Comparison of ENCODE assay signal across 19 cellular contexts in genomic region chr1:30008372-30008997, GRCh38.
"Had no signal": no experiment of that assay in that cellular context is flagged by ENCODE, and none has a peak within 500 bp of the region (broad histone marks: within the 10 kb centered on the region; RNA-seq: fewer than 3 reads in every experiment).

No MANE protein-coding gene starts in this region.

- H3K27ac Mint-ChIP-seq: activated CD4-positive, alpha-beta memory T cell treated with anti-CD3 and anti-CD28 coated beads, Interleukin-2, amount 10 ng/mL, durations not matched to agents 7 days and 5 days; activated CD4-positive, alpha-beta T cell treated with anti-CD3 and anti-CD28 coated beads for 36 hours; immature natural killer cell; naive thymus-derived CD8-positive, alpha-beta T cell; stimulated activated naive CD8-positive, alpha-beta T cell treated with anti-CD3 and anti-CD28 coated beads, Interleukin-15, amount 100 ng/mL, for 72 hours had no signal

- ATAC-seq: activated CD4-positive, alpha-beta T cell treated with anti-CD3 and anti-CD28 coated beads for 36 hours; activated T-cell treated with anti-CD3 and anti-CD28 coated beads, Interleukin-2, amount 50 U/mL, for 4 hours; esophagus mucosa; left ventricle myocardium superior; naive thymus-derived CD8-positive, alpha-beta T cell; stimulated activated naive CD8-positive, alpha-beta T cell treated with anti-CD3 and anti-CD28 coated beads, Interleukin-15, amount 100 ng/mL, for 72 hours had no signal

- H3K27me3 Mint-ChIP-seq: activated CD4-positive, alpha-beta memory T cell treated with anti-CD3 and anti-CD28 coated beads, Interleukin-2, amount 10 ng/mL, durations not matched to agents 7 days and 5 days; stimulated activated naive CD8-positive, alpha-beta T cell treated with anti-CD3 and anti-CD28 coated beads, Interleukin-15, amount 100 ng/mL, for 72 hours had no signal

- H3K4me3 ChIP-seq: colonic mucosa, right lobe of liver, suprapubic skin had no signal

- H3K36me3 Mint-ChIP-seq: immature natural killer cell; naive thymus-derived CD8-positive, alpha-beta T cell had no signal

- DNase-seq: activated CD4-positive, alpha-beta memory T cell treated with anti-CD3 and anti-CD28 coated beads, Interleukin-2, amount 10 ng/mL, durations not matched to agents 7 days and 5 days; activated CD4-positive, alpha-beta T cell treated with anti-CD3 and anti-CD28 coated beads for 36 hours; activated naive CD4-positive, alpha-beta T cell treated with anti-CD3 and anti-CD28 coated beads, Interleukin-2, amount 50 U/mL, for 16 hours; activated T-cell treated with anti-CD3 and anti-CD28 coated beads, Interleukin-2, amount 50 U/mL, for 4 hours; aorta; colonic mucosa; immature natural killer cell; left ventricle myocardium superior; mesenchymal stem cell; naive thymus-derived CD8-positive, alpha-beta T cell; stimulated activated CD4-positive, alpha-beta T cell treated with anti-CD3 and anti-CD28 coated beads, Interleukin-15, amount 100 ng/mL, for 24 hours; stimulated activated CD4-positive, alpha-beta T cell treated with anti-CD3 and anti-CD28 coated beads, Interleukin-2, amount 100 ng/mL, for 48 hours; stimulated activated naive CD8-positive, alpha-beta T cell treated with anti-CD3 and anti-CD28 coated beads, Interleukin-15, amount 100 ng/mL, for 72 hours; SW 1271; trophoblast cell had no signal

- H3K9me3 Mint-ChIP-seq: activated CD4-positive, alpha-beta memory T cell treated with anti-CD3 and anti-CD28 coated beads, Interleukin-2, amount 10 ng/mL, durations not matched to agents 7 days and 5 days; activated T-cell treated with anti-CD3 and anti-CD28 coated beads, Interleukin-2, amount 50 U/mL, for 4 hours; central memory CD8-positive, alpha-beta T cell; immature natural killer cell; naive thymus-derived CD8-positive, alpha-beta T cell; stimulated activated naive CD8-positive, alpha-beta T cell treated with anti-CD3 and anti-CD28 coated beads, Interleukin-15, amount 100 ng/mL, for 72 hours had no signal

- H3K4me3 Mint-ChIP-seq: activated CD4-positive, alpha-beta memory T cell treated with anti-CD3 and anti-CD28 coated beads, Interleukin-2, amount 10 ng/mL, durations not matched to agents 7 days and 5 days; activated CD4-positive, alpha-beta T cell treated with anti-CD3 and anti-CD28 coated beads for 36 hours; activated T-cell treated with anti-CD3 and anti-CD28 coated beads, Interleukin-2, amount 50 U/mL, for 4 hours; central memory CD8-positive, alpha-beta T cell; immature natural killer cell; naive thymus-derived CD8-positive, alpha-beta T cell; stimulated activated naive CD8-positive, alpha-beta T cell treated with anti-CD3 and anti-CD28 coated beads, Interleukin-15, amount 100 ng/mL, for 72 hours had no signal

- H3K4me1 Mint-ChIP-seq: activated CD4-positive, alpha-beta T cell treated with anti-CD3 and anti-CD28 coated beads for 36 hours; central memory CD8-positive, alpha-beta T cell; stimulated activated naive CD8-positive, alpha-beta T cell treated with anti-CD3 and anti-CD28 coated beads, Interleukin-15, amount 100 ng/mL, for 72 hours had no signal
